In the genomic region with DNA sequence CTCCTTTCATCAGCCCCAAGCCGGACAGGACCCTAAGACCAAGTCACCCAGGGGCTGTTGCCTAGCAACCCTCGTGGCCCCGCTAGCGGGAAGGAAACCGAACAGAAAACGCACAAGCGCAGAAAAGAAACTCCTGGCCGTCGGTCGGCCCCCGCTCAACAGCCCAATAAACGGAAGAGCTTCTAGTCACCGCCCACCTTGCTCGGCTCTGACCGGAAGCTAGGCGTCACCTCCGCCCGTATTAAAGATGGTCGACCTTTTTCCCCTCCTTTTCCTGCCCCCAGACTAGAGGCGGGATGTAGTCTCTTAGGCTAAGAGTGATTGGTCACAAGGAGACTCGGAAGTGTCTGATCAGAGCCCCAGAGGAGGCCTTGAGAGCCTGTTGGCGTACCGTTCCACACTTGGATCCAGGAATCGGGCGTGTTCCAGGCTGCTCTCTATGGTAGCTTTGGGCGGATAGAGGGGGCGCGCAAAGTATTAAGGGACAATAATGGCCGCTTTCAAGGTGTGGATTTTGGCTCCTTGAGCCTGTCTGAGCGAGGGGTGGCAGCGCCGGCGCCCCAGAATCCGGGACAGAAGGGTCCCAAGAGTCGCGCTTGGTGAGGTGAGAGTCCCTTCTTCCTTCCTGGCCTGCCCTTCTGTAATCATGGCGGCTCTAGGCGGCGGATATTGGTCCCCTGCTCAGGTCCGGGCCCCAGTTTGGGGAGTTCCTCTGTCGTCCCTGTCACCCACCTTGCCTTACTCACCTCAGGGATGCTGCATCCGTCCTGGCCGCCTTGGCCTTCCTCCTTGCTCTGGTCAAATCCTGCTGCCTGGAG, we compare ENCODE assay signal across 1 cellular context.
A peak's percentile ranks its signal among the peaks of the same experiment; 100 is the strongest.
TF ChIP-seq lines count a peak whose summit lies in the region.

A gene (plus strand): TSS at position 400 of the 818 bp plus-strand sequence. CDS start 2,311 bp downstream, outside the sequence.
A gene (minus strand): TSS at position 173 of the 818 bp plus-strand sequence. CDS start 2,871 bp downstream, outside the sequence.

TF ChIP-seq in K562, 482 proteins besides CTCF, POLR2A, EP300 and RAD21 (continued from another document and continues in another):
- TF ChIP-seq, protein P1, sequence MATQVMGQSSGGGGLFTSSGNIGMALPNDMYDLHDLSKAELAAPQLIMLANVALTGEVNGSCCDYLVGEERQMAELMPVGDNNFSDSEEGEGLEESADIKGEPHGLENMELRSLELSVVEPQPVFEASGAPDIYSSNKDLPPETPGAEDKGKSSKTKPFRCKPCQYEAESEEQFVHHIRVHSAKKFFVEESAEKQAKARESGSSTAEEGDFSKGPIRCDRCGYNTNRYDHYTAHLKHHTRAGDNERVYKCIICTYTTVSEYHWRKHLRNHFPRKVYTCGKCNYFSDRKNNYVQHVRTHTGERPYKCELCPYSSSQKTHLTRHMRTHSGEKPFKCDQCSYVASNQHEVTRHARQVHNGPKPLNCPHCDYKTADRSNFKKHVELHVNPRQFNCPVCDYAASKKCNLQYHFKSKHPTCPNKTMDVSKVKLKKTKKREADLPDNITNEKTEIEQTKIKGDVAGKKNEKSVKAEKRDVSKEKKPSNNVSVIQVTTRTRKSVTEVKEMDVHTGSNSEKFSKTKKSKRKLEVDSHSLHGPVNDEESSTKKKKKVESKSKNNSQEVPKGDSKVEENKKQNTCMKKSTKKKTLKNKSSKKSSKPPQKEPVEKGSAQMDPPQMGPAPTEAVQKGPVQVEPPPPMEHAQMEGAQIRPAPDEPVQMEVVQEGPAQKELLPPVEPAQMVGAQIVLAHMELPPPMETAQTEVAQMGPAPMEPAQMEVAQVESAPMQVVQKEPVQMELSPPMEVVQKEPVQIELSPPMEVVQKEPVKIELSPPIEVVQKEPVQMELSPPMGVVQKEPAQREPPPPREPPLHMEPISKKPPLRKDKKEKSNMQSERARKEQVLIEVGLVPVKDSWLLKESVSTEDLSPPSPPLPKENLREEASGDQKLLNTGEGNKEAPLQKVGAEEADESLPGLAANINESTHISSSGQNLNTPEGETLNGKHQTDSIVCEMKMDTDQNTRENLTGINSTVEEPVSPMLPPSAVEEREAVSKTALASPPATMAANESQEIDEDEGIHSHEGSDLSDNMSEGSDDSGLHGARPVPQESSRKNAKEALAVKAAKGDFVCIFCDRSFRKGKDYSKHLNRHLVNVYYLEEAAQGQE (CRISPR knock-in tag; IDR thresholded peaks at IDR 0.05; ENCODE audit: low read depth): peak; percentile 56; the same call in 1 of the 2 replicates
- peak; percentile 78 for TF ChIP-seq FOS (IDR thresholded peaks at IDR 0.05; ENCODE audit: extremely low read depth, insufficient read length)
- no peak for TF ChIP-seq ZNF224 (CRISPR knock-in tag; IDR thresholded peaks at IDR 0.05)
- peak; percentile 72 for TF ChIP-seq TAF9B (IDR thresholded peaks at IDR 0.05; ENCODE audit: partially characterized antibody)
- TF ChIP-seq SPI1 (IDR thresholded peaks at IDR 0.05; ENCODE audit: borderline replicate concordance, low read depth, low read length): peak; percentile 65
- no peak; the same call in none of the 2 replicates for TF ChIP-seq JUND (IDR thresholded peaks at IDR 0.05; ENCODE audit: borderline replicate concordance, low read depth, low read length)
- peak; percentile 41; the same call in 1 of the 3 replicates for TF ChIP-seq JUND (tag; IDR thresholded peaks at IDR 0.05; ENCODE audit: borderline replicate concordance, low read depth, low read length)
- TF ChIP-seq, protein P2, sequence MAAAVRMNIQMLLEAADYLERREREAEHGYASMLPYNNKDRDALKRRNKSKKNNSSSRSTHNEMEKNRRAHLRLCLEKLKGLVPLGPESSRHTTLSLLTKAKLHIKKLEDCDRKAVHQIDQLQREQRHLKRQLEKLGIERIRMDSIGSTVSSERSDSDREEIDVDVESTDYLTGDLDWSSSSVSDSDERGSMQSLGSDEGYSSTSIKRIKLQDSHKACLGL (CRISPR knock-in tag; IDR thresholded peaks at IDR 0.05; ENCODE audit: borderline replicate concordance, poor library complexity, severe bottlenecking): peak; percentile 33
- no peak for TF ChIP-seq ZNF133 (CRISPR knock-in tag; IDR thresholded peaks at IDR 0.05)
- TF ChIP-seq, protein P3, sequence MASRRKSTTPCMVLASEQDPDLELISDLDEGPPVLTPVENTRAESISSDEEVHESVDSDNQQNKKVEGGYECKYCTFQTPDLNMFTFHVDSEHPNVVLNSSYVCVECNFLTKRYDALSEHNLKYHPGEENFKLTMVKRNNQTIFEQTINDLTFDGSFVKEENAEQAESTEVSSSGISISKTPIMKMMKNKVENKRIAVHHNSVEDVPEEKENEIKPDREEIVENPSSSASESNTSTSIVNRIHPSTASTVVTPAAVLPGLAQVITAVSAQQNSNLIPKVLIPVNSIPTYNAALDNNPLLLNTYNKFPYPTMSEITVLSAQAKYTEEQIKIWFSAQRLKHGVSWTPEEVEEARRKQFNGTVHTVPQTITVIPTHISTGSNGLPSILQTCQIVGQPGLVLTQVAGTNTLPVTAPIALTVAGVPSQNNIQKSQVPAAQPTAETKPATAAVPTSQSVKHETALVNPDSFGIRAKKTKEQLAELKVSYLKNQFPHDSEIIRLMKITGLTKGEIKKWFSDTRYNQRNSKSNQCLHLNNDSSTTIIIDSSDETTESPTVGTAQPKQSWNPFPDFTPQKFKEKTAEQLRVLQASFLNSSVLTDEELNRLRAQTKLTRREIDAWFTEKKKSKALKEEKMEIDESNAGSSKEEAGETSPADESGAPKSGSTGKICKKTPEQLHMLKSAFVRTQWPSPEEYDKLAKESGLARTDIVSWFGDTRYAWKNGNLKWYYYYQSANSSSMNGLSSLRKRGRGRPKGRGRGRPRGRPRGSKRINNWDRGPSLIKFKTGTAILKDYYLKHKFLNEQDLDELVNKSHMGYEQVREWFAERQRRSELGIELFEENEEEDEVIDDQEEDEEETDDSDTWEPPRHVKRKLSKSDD (conservative IDR thresholded peaks at IDR 0.05; ENCODE audit: low read length): peak; percentile 66; the same call in 1 of the 2 replicates
- no peak for TF ChIP-seq RHOXF2B (CRISPR knock-in tag; conservative IDR thresholded peaks at IDR 0.05)
- TF ChIP-seq XRCC3 (IDR thresholded peaks at IDR 0.05): no peak
- TF ChIP-seq, protein P4, sequence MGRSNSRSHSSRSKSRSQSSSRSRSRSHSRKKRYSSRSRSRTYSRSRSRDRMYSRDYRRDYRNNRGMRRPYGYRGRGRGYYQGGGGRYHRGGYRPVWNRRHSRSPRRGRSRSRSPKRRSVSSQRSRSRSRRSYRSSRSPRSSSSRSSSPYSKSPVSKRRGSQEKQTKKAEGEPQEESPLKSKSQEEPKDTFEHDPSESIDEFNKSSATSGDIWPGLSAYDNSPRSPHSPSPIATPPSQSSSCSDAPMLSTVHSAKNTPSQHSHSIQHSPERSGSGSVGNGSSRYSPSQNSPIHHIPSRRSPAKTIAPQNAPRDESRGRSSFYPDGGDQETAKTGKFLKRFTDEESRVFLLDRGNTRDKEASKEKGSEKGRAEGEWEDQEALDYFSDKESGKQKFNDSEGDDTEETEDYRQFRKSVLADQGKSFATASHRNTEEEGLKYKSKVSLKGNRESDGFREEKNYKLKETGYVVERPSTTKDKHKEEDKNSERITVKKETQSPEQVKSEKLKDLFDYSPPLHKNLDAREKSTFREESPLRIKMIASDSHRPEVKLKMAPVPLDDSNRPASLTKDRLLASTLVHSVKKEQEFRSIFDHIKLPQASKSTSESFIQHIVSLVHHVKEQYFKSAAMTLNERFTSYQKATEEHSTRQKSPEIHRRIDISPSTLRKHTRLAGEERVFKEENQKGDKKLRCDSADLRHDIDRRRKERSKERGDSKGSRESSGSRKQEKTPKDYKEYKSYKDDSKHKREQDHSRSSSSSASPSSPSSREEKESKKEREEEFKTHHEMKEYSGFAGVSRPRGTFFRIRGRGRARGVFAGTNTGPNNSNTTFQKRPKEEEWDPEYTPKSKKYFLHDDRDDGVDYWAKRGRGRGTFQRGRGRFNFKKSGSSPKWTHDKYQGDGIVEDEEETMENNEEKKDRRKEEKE (IDR thresholded peaks at IDR 0.05; ENCODE audit: borderline replicate concordance in 1 of 2, control insufficient read depth in 1 of 2, low read depth in 2 of 2, low read length in 1 of 2): no peak
- 0 out of 2 replicates have a peak, but pooled peaks have one; percentile 38 for TF ChIP-seq DMBX1 (CRISPR knock-in tag; IDR thresholded peaks at IDR 0.05; ENCODE audit: borderline replicate concordance)
- TF ChIP-seq KAT7 (CRISPR knock-in tag; IDR thresholded peaks at IDR 0.05; ENCODE audit: borderline replicate concordance): 0 out of 2 replicates have a peak, but pooled peaks have one; percentile 15
- TF ChIP-seq MEF2D (tag; conservative IDR thresholded peaks at IDR 0.05; ENCODE audit: low read depth): no peak
- TF ChIP-seq, protein P5, sequence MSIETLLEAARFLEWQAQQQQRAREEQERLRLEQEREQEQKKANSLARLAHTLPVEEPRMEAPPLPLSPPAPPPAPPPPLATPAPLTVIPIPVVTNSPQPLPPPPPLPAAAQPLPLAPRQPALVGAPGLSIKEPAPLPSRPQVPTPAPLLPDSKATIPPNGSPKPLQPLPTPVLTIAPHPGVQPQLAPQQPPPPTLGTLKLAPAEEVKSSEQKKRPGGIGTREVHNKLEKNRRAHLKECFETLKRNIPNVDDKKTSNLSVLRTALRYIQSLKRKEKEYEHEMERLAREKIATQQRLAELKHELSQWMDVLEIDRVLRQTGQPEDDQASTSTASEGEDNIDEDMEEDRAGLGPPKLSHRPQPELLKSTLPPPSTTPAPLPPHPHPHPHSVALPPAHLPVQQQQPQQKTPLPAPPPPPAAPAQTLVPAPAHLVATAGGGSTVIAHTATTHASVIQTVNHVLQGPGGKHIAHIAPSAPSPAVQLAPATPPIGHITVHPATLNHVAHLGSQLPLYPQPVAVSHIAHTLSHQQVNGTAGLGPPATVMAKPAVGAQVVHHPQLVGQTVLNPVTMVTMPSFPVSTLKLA (conservative IDR thresholded peaks at IDR 0.05): peak; percentile 65 to 85; a peak in 3 of 4 replicates
- TF ChIP-seq NRF1 (conservative IDR thresholded peaks at IDR 0.05 in 1 of 2, IDR thresholded peaks at IDR 0.05 in 1 of 2): peak; percentile 72 to 76
- peak; percentile 66 to 82 for TF ChIP-seq MAZ (CRISPR knock-in tag; conservative IDR thresholded peaks at IDR 0.05 in 1 of 2, IDR thresholded peaks at IDR 0.05 in 1 of 2)
- TF ChIP-seq ZNF23 (CRISPR knock-in tag; IDR thresholded peaks at IDR 0.05): no peak
- TF ChIP-seq, protein P6, sequence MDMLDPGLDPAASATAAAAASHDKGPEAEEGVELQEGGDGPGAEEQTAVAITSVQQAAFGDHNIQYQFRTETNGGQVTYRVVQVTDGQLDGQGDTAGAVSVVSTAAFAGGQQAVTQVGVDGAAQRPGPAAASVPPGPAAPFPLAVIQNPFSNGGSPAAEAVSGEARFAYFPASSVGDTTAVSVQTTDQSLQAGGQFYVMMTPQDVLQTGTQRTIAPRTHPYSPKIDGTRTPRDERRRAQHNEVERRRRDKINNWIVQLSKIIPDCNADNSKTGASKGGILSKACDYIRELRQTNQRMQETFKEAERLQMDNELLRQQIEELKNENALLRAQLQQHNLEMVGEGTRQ (CRISPR knock-in tag; IDR thresholded peaks at IDR 0.05): no peak
- 0 out of 2 replicates have a peak, but pooled peaks have one; percentile 14 for TF ChIP-seq ZEB2 (IDR thresholded peaks at IDR 0.05)
- TF ChIP-seq, protein P7, sequence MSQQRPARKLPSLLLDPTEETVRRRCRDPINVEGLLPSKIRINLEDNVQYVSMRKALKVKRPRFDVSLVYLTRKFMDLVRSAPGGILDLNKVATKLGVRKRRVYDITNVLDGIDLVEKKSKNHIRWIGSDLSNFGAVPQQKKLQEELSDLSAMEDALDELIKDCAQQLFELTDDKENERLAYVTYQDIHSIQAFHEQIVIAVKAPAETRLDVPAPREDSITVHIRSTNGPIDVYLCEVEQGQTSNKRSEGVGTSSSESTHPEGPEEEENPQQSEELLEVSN (IDR thresholded peaks at IDR 0.05; ENCODE audit: borderline replicate concordance in 1 of 2, extremely low read depth in 1 of 2, insufficient read depth in 1 of 2, insufficient read length in 1 of 2, low read depth in 1 of 2, low read length in 1 of 2, poor library complexity in 1 of 2, severe bottlenecking in 1 of 2): peak in 1 of 2 experiments; percentile 49
- peak; percentile 96 for TF ChIP-seq CREM (IDR thresholded peaks at IDR 0.05; ENCODE audit: low read depth)
- TF ChIP-seq BCOR (IDR thresholded peaks at IDR 0.05): no peak
- TF ChIP-seq, protein P8, sequence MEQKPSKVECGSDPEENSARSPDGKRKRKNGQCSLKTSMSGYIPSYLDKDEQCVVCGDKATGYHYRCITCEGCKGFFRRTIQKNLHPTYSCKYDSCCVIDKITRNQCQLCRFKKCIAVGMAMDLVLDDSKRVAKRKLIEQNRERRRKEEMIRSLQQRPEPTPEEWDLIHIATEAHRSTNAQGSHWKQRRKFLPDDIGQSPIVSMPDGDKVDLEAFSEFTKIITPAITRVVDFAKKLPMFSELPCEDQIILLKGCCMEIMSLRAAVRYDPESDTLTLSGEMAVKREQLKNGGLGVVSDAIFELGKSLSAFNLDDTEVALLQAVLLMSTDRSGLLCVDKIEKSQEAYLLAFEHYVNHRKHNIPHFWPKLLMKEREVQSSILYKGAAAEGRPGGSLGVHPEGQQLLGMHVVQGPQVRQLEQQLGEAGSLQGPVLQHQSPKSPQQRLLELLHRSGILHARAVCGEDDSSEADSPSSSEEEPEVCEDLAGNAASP (IDR thresholded peaks at IDR 0.05): no peak
- TF ChIP-seq CREB1 (IDR thresholded peaks at IDR 0.05): peak; percentile 90
- TF ChIP-seq CREB1 (CRISPR knock-in tag; IDR thresholded peaks at IDR 0.05): peak; percentile 66
- TF ChIP-seq, protein P9, sequence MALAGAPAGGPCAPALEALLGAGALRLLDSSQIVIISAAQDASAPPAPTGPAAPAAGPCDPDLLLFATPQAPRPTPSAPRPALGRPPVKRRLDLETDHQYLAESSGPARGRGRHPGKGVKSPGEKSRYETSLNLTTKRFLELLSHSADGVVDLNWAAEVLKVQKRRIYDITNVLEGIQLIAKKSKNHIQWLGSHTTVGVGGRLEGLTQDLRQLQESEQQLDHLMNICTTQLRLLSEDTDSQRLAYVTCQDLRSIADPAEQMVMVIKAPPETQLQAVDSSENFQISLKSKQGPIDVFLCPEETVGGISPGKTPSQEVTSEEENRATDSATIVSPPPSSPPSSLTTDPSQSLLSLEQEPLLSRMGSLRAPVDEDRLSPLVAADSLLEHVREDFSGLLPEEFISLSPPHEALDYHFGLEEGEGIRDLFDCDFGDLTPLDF (CRISPR knock-in tag; IDR thresholded peaks at IDR 0.05): peak; percentile 41; the same call in 1 of the 2 replicates
- TF ChIP-seq YY1 (IDR thresholded peaks at IDR 0.05; ENCODE audit: borderline replicate concordance in 1 of 3, control insufficient read depth in 1 of 3, extremely low read depth in 1 of 3, insufficient read depth in 3 of 3, insufficient read length in 1 of 3, insufficient replicate concordance in 2 of 3, low read depth in 1 of 3, low read length in 2 of 3): peak; percentile 85 to 96 (median 95)
- peak; percentile 94 for TF ChIP-seq PHF20 (IDR thresholded peaks at IDR 0.05; ENCODE audit: partially characterized antibody)
- TF ChIP-seq MEIS2 (IDR thresholded peaks at IDR 0.05; ENCODE audit: partially characterized antibody): peak; percentile 79
- peak; percentile 75 for TF ChIP-seq POLR2B (IDR thresholded peaks at IDR 0.05; ENCODE audit: low read depth, partially characterized antibody)
- no peak for TF ChIP-seq ZNF695 (CRISPR knock-in tag; IDR thresholded peaks at IDR 0.05)
- TF ChIP-seq, protein P10, sequence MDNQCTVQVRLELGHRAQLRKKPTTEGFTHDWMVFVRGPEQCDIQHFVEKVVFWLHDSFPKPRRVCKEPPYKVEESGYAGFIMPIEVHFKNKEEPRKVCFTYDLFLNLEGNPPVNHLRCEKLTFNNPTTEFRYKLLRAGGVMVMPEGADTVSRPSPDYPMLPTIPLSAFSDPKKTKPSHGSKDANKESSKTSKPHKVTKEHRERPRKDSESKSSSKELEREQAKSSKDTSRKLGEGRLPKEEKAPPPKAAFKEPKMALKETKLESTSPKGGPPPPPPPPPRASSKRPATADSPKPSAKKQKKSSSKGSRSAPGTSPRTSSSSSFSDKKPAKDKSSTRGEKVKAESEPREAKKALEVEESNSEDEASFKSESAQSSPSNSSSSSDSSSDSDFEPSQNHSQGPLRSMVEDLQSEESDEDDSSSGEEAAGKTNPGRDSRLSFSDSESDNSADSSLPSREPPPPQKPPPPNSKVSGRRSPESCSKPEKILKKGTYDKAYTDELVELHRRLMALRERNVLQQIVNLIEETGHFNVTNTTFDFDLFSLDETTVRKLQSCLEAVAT (IDR thresholded peaks at IDR 0.05): no peak
